In the genomic region with DNA sequence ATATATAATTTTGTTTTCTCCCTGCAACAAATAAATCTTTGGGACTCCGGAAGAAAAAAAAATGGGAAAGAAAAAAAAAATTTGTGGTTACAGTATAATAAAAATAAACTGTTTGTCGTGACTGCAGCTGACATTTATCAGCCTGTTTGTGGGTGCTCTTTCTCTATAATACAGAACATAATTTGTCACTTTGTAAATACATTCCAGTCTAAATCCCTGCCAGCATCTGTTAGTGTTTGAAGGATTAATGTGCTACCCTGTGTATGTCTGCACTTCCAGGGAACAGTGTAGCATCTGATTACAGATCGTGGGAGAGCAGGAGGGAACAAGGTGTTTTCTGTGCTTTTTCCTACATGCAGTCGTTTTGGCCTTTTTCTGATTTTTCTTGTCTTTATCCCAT, we compare ENCODE assay signal across 22 cellular contexts.
"Had no signal": no experiment of that assay in that cellular context is flagged by ENCODE, and none has a peak within 500 bp of the region (broad histone marks: within the 10 kb centered on the region; RNA-seq: fewer than 3 reads in every experiment).

No MANE protein-coding gene starts in this region.

- H3K4me3 ChIP-seq: neural progenitor cell, skin epidermis, tibial nerve, vagina had no signal

- H3K27ac ChIP-seq: brain microvascular endothelial cell, neural progenitor cell, parathyroid adenoma, skin epidermis, tibial nerve, vagina had no signal

- H3K27me3 ChIP-seq: brain microvascular endothelial cell, neural progenitor cell, tibial nerve, vagina had no signal

- H3K9me3 Mint-ChIP-seq: activated B cell treated with CpG ODN at 0.5 μM for 24 hours; activated T-helper 1 cell treated with anti-CD3 and anti-CD28 coated beads, Interleukin-12 subunit alpha, Interleukin-12 subunit beta, Interleukin-2, Interleukin-4 antibody, amounts not matched to agents 30 ng/mL and 10 ng/mL and 1 ng/mL, durations not matched to agents 14 hours and 24 hours and 36 hours; central memory CD8-positive, alpha-beta T cell; immature natural killer cell; mesothelial cell of epicardium; neural progenitor cell had no signal

- DNase-seq: activated B cell treated with CpG ODN at 0.5 μM for 24 hours; activated CD4-positive, alpha-beta T cell treated with anti-CD3 and anti-CD28 coated beads, Interleukin-2, amount 50 U/mL, for 1 hour; activated CD8-positive, alpha-beta memory T cell treated with anti-CD3 and anti-CD28 coated beads for 24 hours; anterior cingulate cortex; brain microvascular endothelial cell; cortex of kidney; effector CD4-positive, alpha-beta T cell; head of caudate nucleus; immature natural killer cell; stimulated activated CD4-positive, alpha-beta T cell treated with anti-CD3 and anti-CD28 coated beads, Interleukin-4, amount 100 ng/mL, for 4 hours; stimulated activated CD8-positive, alpha-beta memory T cell treated with anti-CD3 and anti-CD28 coated beads, Interleukin-4, amount 100 ng/mL, for 48 hours; stimulated activated naive CD4-positive, alpha-beta T cell treated with Interleukin-2 at 50 U/mL for 16 hours; substantia nigra; T-helper 2 cell had no signal

- H3K4me1 ChIP-seq: neural progenitor cell, parathyroid adenoma, tibial nerve, vagina had no signal

- H3K27ac Mint-ChIP-seq: activated B cell treated with CpG ODN at 0.5 μM for 24 hours; activated T-helper 1 cell treated with anti-CD3 and anti-CD28 coated beads, Interleukin-12 subunit alpha, Interleukin-12 subunit beta, Interleukin-2, Interleukin-4 antibody, amounts not matched to agents 30 ng/mL and 10 ng/mL and 1 ng/mL, durations not matched to agents 14 hours and 24 hours and 36 hours; immature natural killer cell; mesothelial cell of epicardium; neural progenitor cell had no signal

- H3K4me3 Mint-ChIP-seq: activated B cell treated with CpG ODN at 0.5 μM for 24 hours; activated T-helper 1 cell treated with anti-CD3 and anti-CD28 coated beads, Interleukin-12 subunit alpha, Interleukin-12 subunit beta, Interleukin-2, Interleukin-4 antibody, amounts not matched to agents 30 ng/mL and 10 ng/mL and 1 ng/mL, durations not matched to agents 14 hours and 24 hours and 36 hours; central memory CD8-positive, alpha-beta T cell; immature natural killer cell; mesothelial cell of epicardium; neural progenitor cell had no signal

- H3K9me3 ChIP-seq: tibial nerve, vagina had no signal

- H3K4me1 Mint-ChIP-seq: activated B cell treated with CpG ODN at 0.5 μM for 24 hours, immature natural killer cell had no signal

- H3K27me3 Mint-ChIP-seq: activated B cell treated with CpG ODN at 0.5 μM for 24 hours; central memory CD8-positive, alpha-beta T cell had no signal

- H3K36me3 ChIP-seq: brain microvascular endothelial cell, neural progenitor cell, tibial nerve, vagina had no signal

- H3K36me3 Mint-ChIP-seq: immature natural killer cell, mesothelial cell of epicardium had no signal
